Comparison of ENCODE assay signal across 12 cellular contexts in genomic region chr13:113129921-113130750, GRCh38. TPM values are rescaled to one million over a fixed set of nuclear protein-coding genes. Genes with fewer than 3 reads are reported as not detected.
DNase-seq lines count a peak whose midpoint lies in the region; ATAC-seq and TF ChIP-seq lines count a peak whose summit lies in the region.
"Had no signal": no experiment of that assay in that cellular context is flagged by ENCODE, and none has a peak within 500 bp of the region (broad histone marks: within the 10 kb centered on the region; RNA-seq: fewer than 3 reads in every experiment).

No MANE protein-coding gene starts in this region.

- H3K27ac ChIP-seq in CD8-positive, alpha-beta memory T cell (ENCODE audit: low read depth, low read length): no peak overlapping the region
- no peak overlapping the region for H3K27ac ChIP-seq in heart right ventricle
- H3K27ac ChIP-seq: GM23248, parathyroid adenoma had no signal

- TF ChIP-seq CTCF in heart right ventricle (IDR thresholded peaks at IDR 0.05): no peak

- H3K9me3 ChIP-seq in CD8-positive, alpha-beta memory T cell (ENCODE audit: low read length): no peaks in the 10 kb centered on the region
- no peaks in the 10 kb centered on the region for H3K9me3 ChIP-seq in heart right ventricle

- DNase-seq in CD8-positive, alpha-beta memory T cell: peak in 2 of 5 donors; percentile 21 to 57
- DNase-seq in activated naive CD8-positive, alpha-beta T cell treated with anti-CD3 and anti-CD28 coated beads, Interleukin-2, amount 10 ng/mL, durations not matched to agents 7 days and 5 days: peak; percentile 45
- DNase-seq in heart right ventricle (peak in 1 of 2 donors; percentile 73), sciatic nerve (ENCODE audit: low spot score) (peak; percentile 58), EL (no peak), AG08395 (ENCODE audit: low spot score) (no peak), NAMALWA (ENCODE audit: low spot score) (no peak), hepatic stellate cell (ENCODE audit: low spot score) (no peak)
- DNase-seq: COR-L47, GM23248, NCI-H1105 had no signal

- no peak overlapping the region for H3K27ac Mint-ChIP-seq in CD8-positive, alpha-beta memory T cell
- no peak overlapping the region for H3K27ac Mint-ChIP-seq in activated naive CD8-positive, alpha-beta T cell treated with anti-CD3 and anti-CD28 coated beads, Interleukin-2, amount 10 ng/mL, durations not matched to agents 7 days and 5 days

- H3K36me3 ChIP-seq in CD8-positive, alpha-beta memory T cell (ENCODE audit: insufficient read depth, low read length): no peaks in the 10 kb centered on the region
- no peaks in the 10 kb centered on the region for H3K36me3 ChIP-seq in heart right ventricle

- peaks cover 3 to 8% (median 5%) of the 10 kb centered on the region in 3 donors for H3K4me1 Mint-ChIP-seq in CD8-positive, alpha-beta memory T cell
- H3K4me1 Mint-ChIP-seq in activated naive CD8-positive, alpha-beta T cell treated with anti-CD3 and anti-CD28 coated beads, Interleukin-2, amount 10 ng/mL, durations not matched to agents 7 days and 5 days: no peaks in the 10 kb centered on the region

- peak overlapping the region in 5 of 7 donors; percentile 13 to 72 (median 51) for H3K4me3 Mint-ChIP-seq in CD8-positive, alpha-beta memory T cell
- peak overlapping the region; percentile 37 for H3K4me3 Mint-ChIP-seq in activated naive CD8-positive, alpha-beta T cell treated with anti-CD3 and anti-CD28 coated beads, Interleukin-2, amount 10 ng/mL, durations not matched to agents 7 days and 5 days

- no peaks in the 10 kb centered on the region for H3K9me3 Mint-ChIP-seq in CD8-positive, alpha-beta memory T cell
- H3K9me3 Mint-ChIP-seq in activated naive CD8-positive, alpha-beta T cell treated with anti-CD3 and anti-CD28 coated beads, Interleukin-2, amount 10 ng/mL, durations not matched to agents 7 days and 5 days: no peaks in the 10 kb centered on the region

- CTCF ChIA-PET in CD8-positive, alpha-beta memory T cell (lab: Charles Lee): no interaction called here

- POLR2A ChIA-PET in CD8-positive, alpha-beta memory T cell (lab: Charles Lee): no interaction called here
- POLR2A ChIA-PET in activated naive CD8-positive, alpha-beta T cell treated with anti-CD3 and anti-CD28 coated beads, Interleukin-2, amount 10 ng/mL, durations not matched to agents 7 days and 5 days (lab: Charles Lee): no interaction called here

- peaks cover 4% of the 10 kb centered on the region for H3K27me3 ChIP-seq in CD8-positive, alpha-beta memory T cell (ENCODE audit: insufficient read depth, low read length, poor library complexity, severe bottlenecking)
- peaks cover 0 to 22% (median 4%) of the 10 kb centered on the region in 7 donors for H3K27me3 ChIP-seq in heart right ventricle

- 38 to 40% methylated on average over 60 of the region's 60 CpGs for WGBS in heart right ventricle, 2 donors

- peak; percentile 68 for ATAC-seq in activated naive CD8-positive, alpha-beta T cell treated with anti-CD3 and anti-CD28 coated beads, Interleukin-2, amount 10 ng/mL, durations not matched to agents 7 days and 5 days (ENCODE audit: low read depth)
- ATAC-seq in heart right ventricle (peak; percentile 42 to 90 (median 68)), sciatic nerve (peak; percentile 65)

- no peaks in the 10 kb centered on the region for H3K36me3 Mint-ChIP-seq in CD8-positive, alpha-beta memory T cell
- H3K36me3 Mint-ChIP-seq in activated naive CD8-positive, alpha-beta T cell treated with anti-CD3 and anti-CD28 coated beads, Interleukin-2, amount 10 ng/mL, durations not matched to agents 7 days and 5 days: no peaks in the 10 kb centered on the region

- peaks cover 14 to 31% of the 10 kb centered on the region in 2 donors for H3K27me3 Mint-ChIP-seq in CD8-positive, alpha-beta memory T cell
- peaks cover 65% of the 10 kb centered on the region for H3K27me3 Mint-ChIP-seq in activated naive CD8-positive, alpha-beta T cell treated with anti-CD3 and anti-CD28 coated beads, Interleukin-2, amount 10 ng/mL, durations not matched to agents 7 days and 5 days

- intact Hi-C loops in heart right ventricle (cut with DNase I): no loop called here
- intact Hi-C loops in sciatic nerve (cut with DNase I): no loop called here

- no peak overlapping the region for H3K4me3 ChIP-seq in CD8-positive, alpha-beta memory T cell (ENCODE audit: low read length)
- peak overlapping the region in 9 of 10 donors; percentile 18 to 52 (median 42) for H3K4me3 ChIP-seq in heart right ventricle
- H3K4me3 ChIP-seq: GM23248 had no signal

- no peaks in the 10 kb centered on the region for H3K4me1 ChIP-seq in CD8-positive, alpha-beta memory T cell (ENCODE audit: insufficient read depth, low read length)
- peaks cover 0 to 10% (median 5%) of the 10 kb centered on the region in 9 donors for H3K4me1 ChIP-seq in heart right ventricle
- H3K4me1 ChIP-seq: parathyroid adenoma had no signal

RNA-seq across cellular contexts. Expression of gene F10, which starts 7.5 kb away (rescaled TPM):
- not detected for total RNA-seq in CD8-positive, alpha-beta memory T cell
- polyA plus RNA-seq in CD8-positive, alpha-beta memory T cell: not detected
- total RNA-seq in activated naive CD8-positive, alpha-beta T cell treated with anti-CD3 and anti-CD28 coated beads, Interleukin-2, amount 10 ng/mL, durations not matched to agents 7 days and 5 days: not detected
- 10 to 100 TPM in 2 of 10 donors, 1 to 10 TPM in 8; 1.7 to 12.4 (median 6.3) TPM for total RNA-seq in heart right ventricle
- 10 to 100 TPM in 1 of 2 donors, 1 to 10 TPM in 1; 4.6 to 15.1 TPM for polyA plus RNA-seq in heart right ventricle
- total RNA-seq in sciatic nerve: 14.2 TPM

RNA-seq across cellular contexts. Expression of gene F7, which starts 24.5 kb away (rescaled TPM):
- under 1 TPM; 0.22 to 0.29 TPM for total RNA-seq in CD8-positive, alpha-beta memory T cell
- polyA plus RNA-seq in CD8-positive, alpha-beta memory T cell: 0.14 TPM
- total RNA-seq in activated naive CD8-positive, alpha-beta T cell treated with anti-CD3 and anti-CD28 coated beads, Interleukin-2, amount 10 ng/mL, durations not matched to agents 7 days and 5 days: under 1 TPM in 1 of 2 experiments, not detected in 1; 0.31 TPM
- under 1 TPM in 3 of 10 donors, not detected in 7; 0.20 to 0.45 (median 0.31) TPM for total RNA-seq in heart right ventricle
- polyA plus RNA-seq in heart right ventricle: under 1 TPM; 0.04 to 0.07 TPM
- total RNA-seq in sciatic nerve: 0.27 TPM
- total RNA-seq: GM23248 had no signal
- polyA plus RNA-seq: GM23248 had no signal

RNA-seq across cellular contexts. Expression of gene PROZ, which starts 28.3 kb away (rescaled TPM):
- total RNA-seq in CD8-positive, alpha-beta memory T cell: not detected
- not detected for polyA plus RNA-seq in CD8-positive, alpha-beta memory T cell
- total RNA-seq in activated naive CD8-positive, alpha-beta T cell treated with anti-CD3 and anti-CD28 coated beads, Interleukin-2, amount 10 ng/mL, durations not matched to agents 7 days and 5 days: not detected
- total RNA-seq in heart right ventricle (under 1 TPM in 1 of 10 donors, not detected in 9; 0.20 TPM), sciatic nerve (not detected)
- polyA plus RNA-seq in heart right ventricle: under 1 TPM in 1 of 2 donors, not detected in 1; 0.03 TPM
- total RNA-seq: GM23248 had no signal
- polyA plus RNA-seq: GM23248 had no signal

Comparison
In these comparisons a context has a peak if more than half of its experiments do, and no peak if none do; other contexts are left out.
1. DNase-seq: peak in activated naive CD8-positive, alpha-beta T cell treated with anti-CD3 and anti-CD28 coated beads, Interleukin-2, amount 10 ng/mL, durations not matched to agents 7 days and 5 days (single experiment) and sciatic nerve (single experiment); none in EL (single experiment), AG08395 (single experiment), NAMALWA (single experiment) and hepatic stellate cell (single experiment).
2. Peak in every context shown above with its lines, with median percentiles within 50 percentile points of each other: ATAC-seq.